Comparison of ENCODE assay signal across 19 cellular contexts in genomic region chr17:50613596-50613995, GRCh38. TPM values are rescaled to one million over a fixed set of nuclear protein-coding genes. Genes with fewer than 3 reads are reported as not detected.
A peak's percentile ranks its signal among the peaks of the same experiment; 100 is the strongest.
DNase-seq lines count a peak whose midpoint lies in the region; ATAC-seq and TF ChIP-seq lines count a peak whose summit lies in the region.
"Had no signal": no experiment of that assay in that cellular context is flagged by ENCODE, and none has a peak within 500 bp of the region (broad histone marks: within the 10 kb centered on the region; RNA-seq: fewer than 3 reads in every experiment).

No MANE protein-coding gene starts in this region.

- H3K4me2 ChIP-seq in OCI-LY1 (ENCODE audit: low read length), result no peak overlapping the region

- H3K36me3 ChIP-seq in OCI-LY1 (ENCODE audit: insufficient read depth, low read length), result no peaks in the 10 kb centered on the region
- H3K36me3 ChIP-seq in SJCRH30, result no peaks in the 10 kb centered on the region

- peaks cover 17% of the 10 kb centered on the region for H3K4me1 Mint-ChIP-seq in type B pancreatic cell (ENCODE audit: unreplicated experiment)

- no peaks in the 10 kb centered on the region for H4K20me1 ChIP-seq in OCI-LY1 (ENCODE audit: insufficient read depth, low read length)

- H3K27me3 Mint-ChIP-seq in type B pancreatic cell, result peaks cover 9% of the 10 kb centered on the region

- no peak overlapping the region for H3K4me3 Mint-ChIP-seq in type B pancreatic cell
- H3K4me3 Mint-ChIP-seq: stimulated activated memory B cell treated with anti-CD40 and anti-IgM and Interleukin-4, amounts not matched to agents 10 μg/mL and 1 μg/mL and 100 μg/mL, for 72 hours had no signal

- H3K9me3 Mint-ChIP-seq in type B pancreatic cell, result no peaks in the 10 kb centered on the region
- H3K9me3 Mint-ChIP-seq: stimulated activated memory B cell treated with anti-CD40 and anti-IgM and Interleukin-4, amounts not matched to agents 10 μg/mL and 1 μg/mL and 100 μg/mL, for 72 hours had no signal

- H3K4me1 ChIP-seq in OCI-LY1 (ENCODE audit: insufficient read depth, low read length, severe bottlenecking) (no peaks in the 10 kb centered on the region), SJCRH30 (peaks cover 6% of the 10 kb centered on the region; the same call in 1 of the 2 replicates)

- H3K4me3 ChIP-seq in OCI-LY1 (ENCODE audit: low read depth, low read length, poor library complexity, severe bottlenecking), result no peak overlapping the region
- H3K4me3 ChIP-seq in SJCRH30, result no peak overlapping the region

- ATAC-seq in Right ventricle myocardium superior (ENCODE audit: poor library complexity) (peak; percentile 52), left cardiac atrium (no peak)
- ATAC-seq: stimulated activated memory B cell treated with anti-CD40 and anti-IgM and Interleukin-4, amounts not matched to agents 10 μg/mL and 1 μg/mL and 100 μg/mL, for 72 hours had no signal

- H3K36me3 Mint-ChIP-seq in type B pancreatic cell, result peaks cover 3% of the 10 kb centered on the region
- H3K36me3 Mint-ChIP-seq: stimulated activated memory B cell treated with anti-CD40 and anti-IgM and Interleukin-4, amounts not matched to agents 10 μg/mL and 1 μg/mL and 100 μg/mL, for 72 hours had no signal

- H2AFZ ChIP-seq in OCI-LY1 (ENCODE audit: low read length), result no peak overlapping the region

- H3K9me3 ChIP-seq in OCI-LY1 (ENCODE audit: low read length) (no peaks in the 10 kb centered on the region), SJCRH30 (replicated peaks) (no peaks in the 10 kb centered on the region)

- intact Hi-C loops in Right ventricle myocardium superior (cut with DNase I) (loop anchor here (5.0 kb wide), 1 partner anchor 66 kb away; the partner anchor contains the start of gene SPATA20), left cardiac atrium (cut with DNase I) (loop anchor here in 1 of 2 donors (5.0 kb wide), 1 partner anchor 61 kb away; no protein-coding TSS in a partner anchor)

- H3K27me3 ChIP-seq in OCI-LY1 (ENCODE audit: insufficient read depth, low read length), result peaks cover 4% of the 10 kb centered on the region; the same call in 1 of the 2 replicates
- no peaks in the 10 kb centered on the region for H3K27me3 ChIP-seq in SJCRH30

- TF ChIP-seq CTCF in OCI-LY1 (IDR thresholded peaks at IDR 0.05; ENCODE audit: low read length) (peak; percentile 11; the same call in 1 of the 2 replicates), type B pancreatic cell (conservative IDR thresholded peaks at IDR 0.05) (peak; percentile 14)

- DNase-seq in Right ventricle myocardium superior, result no peak
- DNase-seq in left cardiac atrium, result no peak
- DNase-seq in fibroblast of peridontal ligament (ENCODE audit: extremely low read depth), result peak; percentile 23
- no peak for DNase-seq in type B pancreatic cell (ENCODE audit: extremely low spot score, unreplicated experiment)
- DNase-seq in hippocampal formation (lab: John Stamatoyannopoulos, UW), result no peak
- no peak for DNase-seq in COR-L47 (lab: John Stamatoyannopoulos, UW)
- no peak for DNase-seq in SJCRH30
- DNase-seq: activated CD4-positive, alpha-beta T cell treated with anti-CD3 and anti-CD28 coated beads for 48 hours; activated gamma-delta T cell; amniotic stem cell; cerebellar nuclear complex; KBM-7; midbrain; NCI-H2081; OCI-M1; stimulated activated CD4-positive, alpha-beta T cell treated with anti-CD3 and anti-CD28 coated beads, Interleukin-15, amount 100 ng/mL, for 24 hours; T-helper 9 cell had no signal

- no peak overlapping the region for H3K9ac ChIP-seq in OCI-LY1 (ENCODE audit: low read length)

- no peaks in the 10 kb centered on the region for H3K9me2 ChIP-seq in OCI-LY1 (ENCODE audit: low read depth, low read length)

- H3K79me2 ChIP-seq in OCI-LY1 (ENCODE audit: insufficient read depth, low read length), result no peaks in the 10 kb centered on the region

- H3K27ac ChIP-seq in OCI-LY1 (ENCODE audit: low read depth, low read length, poor library complexity, severe bottlenecking), result no peak overlapping the region
- H3K27ac ChIP-seq in SJCRH30, result no peak overlapping the region

- no peaks in the 10 kb centered on the region for H3F3A ChIP-seq in OCI-LY1 (ENCODE audit: insufficient read depth, low read length)

- H3K27ac Mint-ChIP-seq in type B pancreatic cell, result no peak overlapping the region
- H3K27ac Mint-ChIP-seq: stimulated activated memory B cell treated with anti-CD40 and anti-IgM and Interleukin-4, amounts not matched to agents 10 μg/mL and 1 μg/mL and 100 μg/mL, for 72 hours had no signal

RNA-seq across cellular contexts. Expression of gene ABCC3, which starts 21.1 kb away (rescaled TPM):
- total RNA-seq in Right ventricle myocardium superior (0.43 TPM), left cardiac atrium (1 to 10 TPM; 1.4 to 5.2 TPM), type B pancreatic cell (ENCODE audit: low replicate concordance) (10.6 and 13.3 TPM in 2 replicates)
- total RNA-seq in SJCRH30 (2014; rRNA removed; shearing (Covaris generic)), result 0.10 and 0.16 TPM in 2 replicates

RNA-seq across cellular contexts. Expression of gene CACNA1G, which starts 53.1 kb away (rescaled TPM):
- total RNA-seq in Right ventricle myocardium superior (0.24 TPM), left cardiac atrium (1 to 10 TPM; 5.7 to 6.9 TPM), type B pancreatic cell (ENCODE audit: low replicate concordance) (1.9 and 27.8 TPM in 2 replicates)
- total RNA-seq in SJCRH30 (2014; rRNA removed; shearing (Covaris generic)), result 3.5 and 4.2 TPM in 2 replicates
